7 cellular contexts compared by ENCODE assay signal in the genomic region with DNA sequence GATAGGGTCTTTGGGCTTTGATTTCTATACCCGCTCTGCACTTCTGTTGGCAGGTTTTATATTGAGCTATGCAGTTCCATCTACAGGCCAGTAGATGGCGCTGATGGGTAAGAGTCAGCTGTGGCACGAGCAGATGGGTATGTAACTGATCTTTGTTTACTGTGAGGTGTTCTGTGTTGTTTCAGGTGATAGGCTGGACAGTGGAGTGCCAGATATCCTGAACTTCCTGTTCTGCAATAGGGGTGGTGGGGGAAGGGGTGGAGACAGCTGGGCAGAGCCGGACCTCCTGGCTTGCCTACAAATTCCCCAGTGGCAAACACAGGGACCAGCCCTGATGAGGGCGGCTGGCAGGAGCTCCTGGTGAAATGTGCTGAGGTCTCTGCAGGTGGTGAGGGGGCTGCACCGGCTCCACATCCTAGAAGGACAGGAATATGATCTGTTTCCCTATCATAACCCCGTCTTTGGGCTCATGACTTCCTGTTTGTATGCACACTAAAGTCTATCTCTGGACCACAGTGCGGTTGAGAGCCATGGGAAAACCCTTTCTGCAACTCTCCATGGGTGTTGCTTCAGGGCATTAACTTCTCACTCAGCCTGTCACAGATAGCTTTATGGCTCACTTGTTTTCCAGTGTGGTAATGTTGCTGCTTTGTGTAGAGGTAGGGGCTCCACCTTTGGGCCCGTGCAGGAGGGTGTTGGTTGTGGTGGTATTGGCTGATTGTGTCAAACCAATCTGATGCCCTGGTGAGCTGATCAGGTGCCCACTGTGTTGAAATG. TPM values are rescaled to one million over a fixed set of nuclear protein-coding genes. Genes with fewer than 3 reads are reported as not detected.
DNase-seq lines count a peak whose midpoint lies in the region; ATAC-seq, FAIRE-seq and TF ChIP-seq lines count a peak whose summit lies in the region.

No MANE protein-coding gene starts in this region.

- H3K27ac ChIP-seq in GM12878 (ENCODE audit: control insufficient read depth, insufficient read depth) (no peak overlapping the region), iPS-20b (ENCODE audit: low read length) (no peak overlapping the region)

- peak; percentile 96 for TF ChIP-seq RAD21 in GM12878 (IDR thresholded peaks at IDR 0.05; ENCODE audit: insufficient read depth, low read depth, low read length)

- ATAC-seq in HG02571 (IDR thresholded peaks at IDR 0.05; ENCODE audit: unreplicated experiment), result peak; percentile 69
- ATAC-seq in GM12878, result peak; percentile 92

- H3K4me1 ChIP-seq in GM12878 (ENCODE audit: control insufficient read depth, insufficient read depth, low read length), result peaks cover 8% of the 10 kb centered on the region
- no peaks in the 10 kb centered on the region for H3K4me1 ChIP-seq in iPS-20b (ENCODE audit: insufficient read depth, low read length)

- in situ Hi-C loops in GM12878 (cut with MboI), result loop anchor here (10.0 kb wide), 1 partner anchor 254 kb away; no protein-coding TSS in a partner anchor

- SMC1A ChIA-PET in GM12878 (lab: Charles Lee; ENCODE audit: uncharacterized antibody, unreplicated experiment), result interaction anchor here (0.5 to 5.5 kb wide), 53 partner anchors 8 to 450 kb away, joined by 3 to 212 read pairs (median 5); partner anchors contain the start of gene FAM98B

- CTCF ChIA-PET in GM12878 (lab: Yijun Ruan, JAX), result interaction anchor here (0.5 to 7.9 kb wide), 81 partner anchors 8 to 1141 kb away, joined by 3 to 386 read pairs (median 5); partner anchors contain the start of genes FAM98B, RASGRP1 and THBS1

- peaks cover 0 to 3% of the 10 kb centered on the region in 2 experiments; a peak in 2 of 4 replicates for H3K27me3 ChIP-seq in GM12878 (replicated peaks in 1 of 2; ENCODE audit: control insufficient read depth in 2 of 2, insufficient read depth in 2 of 2, low read length in 1 of 2)
- no peaks in the 10 kb centered on the region for H3K27me3 ChIP-seq in iPS-20b (ENCODE audit: insufficient read depth, low read length)

- 0 out of 2 replicates have a peak overlapping the region, but pooled peaks have one; percentile 34 for H3K4me2 ChIP-seq in GM12878 (ENCODE audit: control insufficient read depth, insufficient read depth)

- H3K4me3 ChIP-seq in GM12878, result no peak overlapping the region
- H3K4me3 ChIP-seq in iPS-20b (ENCODE audit: low read length), result peak overlapping the region; percentile 1; the same call in 1 of the 2 replicates

- H3K9me3 ChIP-seq in GM12878 (replicated peaks; ENCODE audit: control insufficient read depth, insufficient read depth, low read length), result no peaks in the 10 kb centered on the region; the same call in 2 of the 3 replicates
- H3K9me3 ChIP-seq in iPS-20b (ENCODE audit: insufficient read depth, low read depth, low read length), result no peaks in the 10 kb centered on the region

- DNase-seq in NCI-H1105 treated with DMSO at 0.1 percent for 48 hours (lab: John Stamatoyannopoulos, UW), result peak; percentile 68
- peak; percentile 59 for DNase-seq in SW480 (ENCODE audit: low spot score)
- DNase-seq in GM12878 (ENCODE audit: low read depth, low spot score), result peak; percentile 44
- DNase-seq in stimulated activated CD4-positive, alpha-beta T cell treated with anti-CD3 and anti-CD28 coated beads, Interleukin-12 subunit alpha, Interleukin-12 subunit beta, amount 100 ng/mL, for 24 hours (ENCODE audit: low read depth in 2 of 2), result peak; percentile 7 to 11

- RAD21 ChIA-PET in GM12878 (lab: Charles Lee; ENCODE audit: unreplicated experiment), result interaction anchor here (0.6 to 4.8 kb wide), 60 partner anchors 9 to 1316 kb away, joined by 3 to 224 read pairs (median 5); partner anchors contain the start of genes FAM98B, RASGRP1 and THBS1

- WGBS in GM12878 (ENCODE audit: insufficient coverage, insufficient replicate concordance, low lambda C conversion rate, missing lambda C conversion rate), result 8% methylated on average over 9 of the region's 9 CpGs

- peak; percentile 99 for FAIRE-seq in GM12878 (lab: Jason Lieb, UNC)

- BruUV-seq in GM12878 (replicated peaks; lab: Mats Ljungman, UMichigan), result no TSS peak

- H3K36me3 ChIP-seq in GM12878 (ENCODE audit: control insufficient read depth in 2 of 2, insufficient read depth in 2 of 2, low read length in 1 of 2) (no peaks in the 10 kb centered on the region), iPS-20b (ENCODE audit: insufficient read depth, low read depth, low read length) (no peaks in the 10 kb centered on the region)

- no peaks in the 10 kb centered on the region for H4K20me1 ChIP-seq in GM12878 (ENCODE audit: control insufficient read depth, insufficient read depth)

- no peak for TF ChIP-seq POLR2A in GM12878 (IDR thresholded peaks at IDR 0.05; ENCODE audit: low read depth, low read length)

- H3K79me2 ChIP-seq in GM12878 (ENCODE audit: control insufficient read depth, insufficient read depth, low read length), result no peaks in the 10 kb centered on the region

- no peak for TF ChIP-seq EP300 in GM12878 (IDR thresholded peaks at IDR 0.05; ENCODE audit: borderline replicate concordance in 1 of 2, control insufficient read depth in 1 of 2, low read depth in 2 of 2, low read length in 2 of 2)

- POLR2A ChIA-PET in GM12878 (lab: Charles Lee), result interaction anchor here (0.6 to 3.5 kb wide), 11 partner anchors 14 to 261 kb away, joined by 3 to 22 read pairs (median 5); partner anchors contain the start of gene FAM98B

- intact Hi-C loops in GM12878 (cut with micrococcal nuclease; ENCODE audit: unreplicated experiment), result loop anchor here (1.0 to 5.0 kb wide), 6 partner anchors 34 to 259 kb away; partner anchors contain the start of gene RASGRP1

- TF ChIP-seq CTCF in GM12874 (IDR thresholded peaks at IDR 0.05; ENCODE audit: insufficient read depth, low read depth, low read length) (peak; percentile 86), GM12878 (IDR thresholded peaks at IDR 0.05 in 2 of 3, conservative IDR thresholded peaks at IDR 0.05 in 1 of 3; ENCODE audit: control insufficient read depth in 2 of 3, extremely low read depth in 1 of 3, insufficient read depth in 1 of 3, low read depth in 3 of 3, low read length in 3 of 3) (peak; percentile 90 to 94 (median 91))

- H3K9ac ChIP-seq in GM12878 (ENCODE audit: control insufficient read depth, insufficient read depth, low read length) (no peak overlapping the region), iPS-20b (ENCODE audit: low read depth, low read length) (no peak overlapping the region)

- H2AFZ ChIP-seq in GM12878 (ENCODE audit: control insufficient read depth, low read depth, low read length), result peak overlapping the region; percentile 66

TF ChIP-seq in GM12878, 131 proteins besides CTCF, POLR2A, EP300 and RAD21 (continues in another document):
- TF ChIP-seq MYB (IDR thresholded peaks at IDR 0.05; ENCODE audit: borderline replicate concordance, low read depth, low read length), result no peak
- no peak for TF ChIP-seq CBFB (IDR thresholded peaks at IDR 0.05; ENCODE audit: low read depth)
- peak; percentile 23; the same call in 1 of the 2 replicates for TF ChIP-seq CHD2 (IDR thresholded peaks at IDR 0.05; ENCODE audit: borderline replicate concordance, low read depth, low read length)
- TF ChIP-seq CREB1 (IDR thresholded peaks at IDR 0.05; ENCODE audit: low read depth), result no peak
- no peak for TF ChIP-seq HDAC6 (IDR thresholded peaks at IDR 0.05; ENCODE audit: unreplicated experiment)
- TF ChIP-seq JUNB (IDR thresholded peaks at IDR 0.05), result no peak
- no peak; the same call in 1 of the 2 replicates for TF ChIP-seq DPF2 (IDR thresholded peaks at IDR 0.05)
- TF ChIP-seq, protein P1, sequence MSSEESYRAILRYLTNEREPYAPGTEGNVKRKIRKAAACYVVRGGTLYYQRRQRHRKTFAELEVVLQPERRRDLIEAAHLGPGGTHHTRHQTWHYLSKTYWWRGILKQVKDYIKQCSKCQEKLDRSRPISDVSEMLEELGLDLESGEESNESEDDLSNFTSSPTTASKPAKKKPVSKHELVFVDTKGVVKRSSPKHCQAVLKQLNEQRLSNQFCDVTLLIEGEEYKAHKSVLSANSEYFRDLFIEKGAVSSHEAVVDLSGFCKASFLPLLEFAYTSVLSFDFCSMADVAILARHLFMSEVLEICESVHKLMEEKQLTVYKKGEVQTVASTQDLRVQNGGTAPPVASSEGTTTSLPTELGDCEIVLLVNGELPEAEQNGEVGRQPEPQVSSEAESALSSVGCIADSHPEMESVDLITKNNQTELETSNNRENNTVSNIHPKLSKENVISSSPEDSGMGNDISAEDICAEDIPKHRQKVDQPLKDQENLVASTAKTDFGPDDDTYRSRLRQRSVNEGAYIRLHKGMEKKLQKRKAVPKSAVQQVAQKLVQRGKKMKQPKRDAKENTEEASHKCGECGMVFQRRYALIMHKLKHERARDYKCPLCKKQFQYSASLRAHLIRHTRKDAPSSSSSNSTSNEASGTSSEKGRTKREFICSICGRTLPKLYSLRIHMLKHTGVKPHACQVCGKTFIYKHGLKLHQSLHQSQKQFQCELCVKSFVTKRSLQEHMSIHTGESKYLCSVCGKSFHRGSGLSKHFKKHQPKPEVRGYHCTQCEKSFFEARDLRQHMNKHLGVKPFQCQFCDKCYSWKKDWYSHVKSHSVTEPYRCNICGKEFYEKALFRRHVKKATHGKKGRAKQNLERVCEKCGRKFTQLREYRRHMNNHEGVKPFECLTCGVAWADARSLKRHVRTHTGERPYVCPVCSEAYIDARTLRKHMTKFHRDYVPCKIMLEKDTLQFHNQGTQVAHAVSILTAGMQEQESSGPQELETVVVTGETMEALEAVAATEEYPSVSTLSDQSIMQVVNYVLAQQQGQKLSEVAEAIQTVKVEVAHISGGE (CRISPR knock-in tag; IDR thresholded peaks at IDR 0.05), result no peak
- no peak for TF ChIP-seq ZNF384 (IDR thresholded peaks at IDR 0.05; ENCODE audit: borderline replicate concordance, low read depth, low read length)
- TF ChIP-seq ATF7 (IDR thresholded peaks at IDR 0.05; ENCODE audit: low read depth), result no peak

RNA-seq across cellular contexts. Expression of gene FAM98B, which starts 13.4 kb away (rescaled TPM):
- 80.5 and 81.9 TPM in 2 replicates for total RNA-seq in GM12878 (2013; cell fraction: nucleolus; rRNA removed)
- 7.1 and 13.4 TPM in 2 replicates for total RNA-seq in GM12878 (2014; rRNA removed)
- total RNA-seq in GM12878 (2014; rRNA removed; fragmentation: Illumina TruSeq; extraction: Trizol), result 6.6 and 7.6 TPM in 2 replicates
- total RNA-seq in GM12878 (2021), result 28.5 and 30.0 TPM in 2 replicates
- polyA plus RNA-seq in GM12878 (2011; ENCODE audit: low read depth), result 19.7 TPM
- 22.8 and 45.7 TPM in 2 replicates for polyA plus RNA-seq in GM12878 (2011; rRNA removed)
- 3.8 and 6.1 TPM in 2 replicates for polyA plus RNA-seq in GM12878 (2011; cell fraction: cytosol; rRNA removed)
- 3.7 and 4.7 TPM in 2 replicates for polyA plus RNA-seq in GM12878 (2011; cell fraction: nucleus; rRNA removed)
- polyA plus RNA-seq in GM12878 (2012), result 17.4 and 17.7 TPM in 2 replicates
- polyA plus RNA-seq in GM12878 (2014; fragmentation: Illumina TruSeq; extraction: Trizol), result 36.7 and 46.1 TPM in 2 replicates
- 1 to 10 TPM; 4.2 to 8.4 TPM for polyA plus RNA-seq in GM12878 (2014; fragmentation: Nextera tagmentation; extraction: Ambion mirVana)
- 15.8 and 17.3 TPM in 2 replicates for polyA plus RNA-seq in GM12878 (2014; rRNA removed)
- polyA plus RNA-seq in GM12878 (2016; fragmentation: Nextera tagmentation; extraction: Ambion mirVana), result 1 to 10 TPM; 1.3 to 2.2 TPM
- 6.6 and 9.7 TPM in 2 replicates for polyA minus RNA-seq in GM12878 (2011; rRNA and poly(A)+ RNA removed)
- 2.9 and 3.8 TPM in 2 replicates for polyA minus RNA-seq in GM12878 (2011; cell fraction: cytosol; rRNA and poly(A)+ RNA removed)
- 12.0 and 18.3 TPM in 2 replicates for polyA minus RNA-seq in GM12878 (2011; cell fraction: nucleus; rRNA and poly(A)+ RNA removed)

Comparison
In these comparisons a context has a peak if more than half of its experiments do, and no peak if none do; other contexts are left out.
1. DNase-seq: peak in every context shown above with its lines; median percentile 68 in NCI-H1105 treated with DMSO at 0.1 percent for 48 hours; 59 in SW480; 44 in GM12878; 9 in stimulated activated CD4-positive, alpha-beta T cell treated with anti-CD3 and anti-CD28 coated beads, Interleukin-12 subunit alpha, Interleukin-12 subunit beta, amount 100 ng/mL, for 24 hours.